In genomic region chr3:14768881-14769280, GRCh38 we compare ENCODE assay signal across 19 cellular contexts. TPM values are rescaled to one million over a fixed set of nuclear protein-coding genes. Genes with fewer than 3 reads are reported as not detected.
DNase-seq lines count a peak whose midpoint lies in the region; ATAC-seq, FAIRE-seq and TF ChIP-seq lines count a peak whose summit lies in the region.
"Had no signal": no experiment of that assay in that cellular context is flagged by ENCODE, and none has a peak within 500 bp of the region (broad histone marks: within the 10 kb centered on the region; RNA-seq: fewer than 3 reads in every experiment).

No MANE protein-coding gene starts in this region.

- TF ChIP-seq CTCF in bronchial epithelial cell (IDR thresholded peaks at IDR 0.05; ENCODE audit: insufficient read depth, low read length, severe bottlenecking), result no peak
- TF ChIP-seq CTCF in osteocyte (IDR thresholded peaks at IDR 0.05), result no peak

- no peak overlapping the region for H3K4me3 Mint-ChIP-seq in activated T-cell treated with anti-CD3 and anti-CD28 coated beads, Interleukin-2, amount 50 U/mL, for 24 hours
- H3K4me3 Mint-ChIP-seq in activated T-cell treated with anti-CD3 and anti-CD28 coated beads, Interleukin-2, amount 50 U/mL, for 72 hours, result no peak overlapping the region
- H3K4me3 Mint-ChIP-seq in osteocyte (ENCODE audit: unreplicated experiment), result no peak overlapping the region

- no peaks in the 10 kb centered on the region for H3K27me3 ChIP-seq in H7 (ENCODE audit: control insufficient read depth, insufficient read depth, low read length)
- no peaks in the 10 kb centered on the region for H3K27me3 ChIP-seq in bronchial epithelial cell (ENCODE audit: control insufficient read depth, insufficient read depth, low read length)
- H3K27me3 ChIP-seq: SJCRH30 had no signal

- no peak overlapping the region for H3K4me3 ChIP-seq in H7 (ENCODE audit: insufficient read depth, low read depth, low read length)
- H3K4me3 ChIP-seq in bronchial epithelial cell (ENCODE audit: low read depth, low read length), result no peak overlapping the region
- H3K4me3 ChIP-seq: SJCRH30 had no signal

- ATAC-seq in activated T-cell treated with anti-CD3 and anti-CD28 coated beads, Interleukin-2, amount 50 U/mL, for 72 hours (replicated peaks in 1 of 2), result no peak
- ATAC-seq in HG02884 (IDR thresholded peaks at IDR 0.05; ENCODE audit: unreplicated experiment), result no peak

- no peaks in the 10 kb centered on the region for H3K36me3 Mint-ChIP-seq in activated T-cell treated with anti-CD3 and anti-CD28 coated beads, Interleukin-2, amount 50 U/mL, for 24 hours (ENCODE audit: low read depth)
- H3K36me3 Mint-ChIP-seq in activated T-cell treated with anti-CD3 and anti-CD28 coated beads, Interleukin-2, amount 50 U/mL, for 72 hours (ENCODE audit: insufficient read depth in 2 of 2), result no peaks in the 10 kb centered on the region
- H3K36me3 Mint-ChIP-seq in osteocyte (ENCODE audit: unreplicated experiment), result no peaks in the 10 kb centered on the region

- H3K27ac Mint-ChIP-seq in activated T-cell treated with anti-CD3 and anti-CD28 coated beads, Interleukin-2, amount 50 U/mL, for 24 hours, result no peak overlapping the region
- no peak overlapping the region for H3K27ac Mint-ChIP-seq in activated T-cell treated with anti-CD3 and anti-CD28 coated beads, Interleukin-2, amount 50 U/mL, for 72 hours
- H3K27ac Mint-ChIP-seq in osteocyte (ENCODE audit: unreplicated experiment), result no peak overlapping the region

- H3K27me3 Mint-ChIP-seq in activated T-cell treated with anti-CD3 and anti-CD28 coated beads, Interleukin-2, amount 50 U/mL, for 24 hours, result no peaks in the 10 kb centered on the region
- H3K27me3 Mint-ChIP-seq in activated T-cell treated with anti-CD3 and anti-CD28 coated beads, Interleukin-2, amount 50 U/mL, for 72 hours (ENCODE audit: low read depth), result no peaks in the 10 kb centered on the region
- peaks cover 2% of the 10 kb centered on the region for H3K27me3 Mint-ChIP-seq in osteocyte (ENCODE audit: unreplicated experiment)

- H3K36me3 ChIP-seq in H7 (replicated peaks; ENCODE audit: control insufficient read depth, insufficient read depth, low read length) (no peaks in the 10 kb centered on the region), bronchial epithelial cell (ENCODE audit: control insufficient read depth, insufficient read depth, low read length) (no peaks in the 10 kb centered on the region)
- H3K36me3 ChIP-seq: SJCRH30 had no signal

- peak; percentile 43 for FAIRE-seq in bronchial epithelial cell (lab: Jason Lieb, UNC)
- FAIRE-seq: A204.1, GM19239, H54 had no signal

- no peaks in the 10 kb centered on the region for H3K9me3 Mint-ChIP-seq in activated T-cell treated with anti-CD3 and anti-CD28 coated beads, Interleukin-2, amount 50 U/mL, for 24 hours
- no peaks in the 10 kb centered on the region for H3K9me3 Mint-ChIP-seq in activated T-cell treated with anti-CD3 and anti-CD28 coated beads, Interleukin-2, amount 50 U/mL, for 72 hours
- H3K9me3 Mint-ChIP-seq in osteocyte (ENCODE audit: unreplicated experiment), result no peaks in the 10 kb centered on the region

- peak; percentile 20 for DNase-seq in activated T-cell treated with anti-CD3 and anti-CD28 coated beads, Interleukin-2, amount 50 U/mL, for 24 hours
- DNase-seq in activated T-cell treated with anti-CD3 and anti-CD28 coated beads, Interleukin-2, amount 50 U/mL, for 72 hours, result no peak
- DNase-seq in H7 (peak; percentile 19), bronchial epithelial cell (ENCODE audit: low read depth) (no peak), osteocyte (ENCODE audit: extremely low spot score, unreplicated experiment) (peak; percentile 65), NCI-H774 (lab: John Stamatoyannopoulos, UW) (no peak)
- no peak for DNase-seq in activated CD4-positive, alpha-beta T cell treated with anti-CD3 and anti-CD28 coated beads, Interleukin-2, amount 50 U/mL, for 4 hours
- DNase-seq: C1 segment of cervical spinal cord, EL, MV-4-11, NCI-H1417, NCI-H187 treated with DMSO at 0.1 percent for 48 hours, NCI-H345, NCI-H526 treated with DMSO at 0.1 percent for 48 hours, SJCRH30 had no signal

- H3K4me1 Mint-ChIP-seq in activated T-cell treated with anti-CD3 and anti-CD28 coated beads, Interleukin-2, amount 50 U/mL, for 24 hours (ENCODE audit: low read depth), result no peaks in the 10 kb centered on the region
- H3K4me1 Mint-ChIP-seq in activated T-cell treated with anti-CD3 and anti-CD28 coated beads, Interleukin-2, amount 50 U/mL, for 72 hours (ENCODE audit: low read depth), result no peaks in the 10 kb centered on the region
- no peaks in the 10 kb centered on the region for H3K4me1 Mint-ChIP-seq in osteocyte (ENCODE audit: unreplicated experiment)

RNA-seq across cellular contexts. Expression of gene FGD5, which starts 49.9 kb away (rescaled TPM):
- not detected for total RNA-seq in activated T-cell treated with anti-CD3 and anti-CD28 coated beads, Interleukin-2, amount 50 U/mL, for 72 hours
- total RNA-seq in H7 (2014; rRNA removed; shearing (Covaris generic)), result 19.8 and 25.8 TPM in 2 replicates
- not detected in 2 replicates for total RNA-seq in bronchial epithelial cell
- not detected in 2 replicates for total RNA-seq in osteocyte
- total RNA-seq: SJCRH30 had no signal

Comparison
In these comparisons a context has a peak if more than half of its experiments do, and no peak if none do; other contexts are left out.
1. DNase-seq: peak in activated T-cell treated with anti-CD3 and anti-CD28 coated beads, Interleukin-2, amount 50 U/mL, for 24 hours (single experiment), H7 (single experiment) and osteocyte (single experiment); none in activated T-cell treated with anti-CD3 and anti-CD28 coated beads, Interleukin-2, amount 50 U/mL, for 72 hours (0 of 2), bronchial epithelial cell (single experiment), activated CD4-positive, alpha-beta T cell treated with anti-CD3 and anti-CD28 coated beads, Interleukin-2, amount 50 U/mL, for 4 hours (0 of 2) and NCI-H774 (single experiment).
2. RNA of gene FGD5, which starts 49.9 kb away (total RNA-seq): 19.8 to 25.8 TPM in H7; not detected in osteocyte, not detected in activated T-cell treated with anti-CD3 and anti-CD28 coated beads, Interleukin-2, amount 50 U/mL, for 72 hours and not detected in bronchial epithelial cell; every median in the first group is over 10 times any median in the second.